In the genomic region with DNA sequence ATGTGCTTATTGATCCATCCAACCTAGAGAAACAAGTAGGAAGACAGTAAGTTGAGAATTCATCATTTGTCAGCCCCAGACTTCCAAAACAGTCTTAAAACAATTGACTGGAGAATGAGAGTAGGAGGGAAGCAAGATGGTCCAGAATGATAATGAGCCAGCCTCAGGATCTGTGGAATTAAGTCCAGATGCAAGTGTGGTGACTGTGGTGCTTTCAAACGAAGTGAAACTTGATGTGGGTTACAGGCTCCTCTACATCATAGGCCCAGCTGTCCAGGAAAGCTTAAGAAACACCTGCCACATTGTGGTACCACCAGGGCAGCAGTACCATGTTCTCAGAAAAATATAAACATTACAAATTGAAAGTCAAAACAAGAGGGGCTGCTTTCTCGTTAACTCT, we compare ENCODE assay signal across 1 cellular context.
TF ChIP-seq lines count a peak whose summit lies in the region.

No MANE protein-coding gene starts in this region.

TF ChIP-seq in GM23338, 12 proteins besides CTCF, POLR2A, EP300 and RAD21:
- TF ChIP-seq, protein P1, sequence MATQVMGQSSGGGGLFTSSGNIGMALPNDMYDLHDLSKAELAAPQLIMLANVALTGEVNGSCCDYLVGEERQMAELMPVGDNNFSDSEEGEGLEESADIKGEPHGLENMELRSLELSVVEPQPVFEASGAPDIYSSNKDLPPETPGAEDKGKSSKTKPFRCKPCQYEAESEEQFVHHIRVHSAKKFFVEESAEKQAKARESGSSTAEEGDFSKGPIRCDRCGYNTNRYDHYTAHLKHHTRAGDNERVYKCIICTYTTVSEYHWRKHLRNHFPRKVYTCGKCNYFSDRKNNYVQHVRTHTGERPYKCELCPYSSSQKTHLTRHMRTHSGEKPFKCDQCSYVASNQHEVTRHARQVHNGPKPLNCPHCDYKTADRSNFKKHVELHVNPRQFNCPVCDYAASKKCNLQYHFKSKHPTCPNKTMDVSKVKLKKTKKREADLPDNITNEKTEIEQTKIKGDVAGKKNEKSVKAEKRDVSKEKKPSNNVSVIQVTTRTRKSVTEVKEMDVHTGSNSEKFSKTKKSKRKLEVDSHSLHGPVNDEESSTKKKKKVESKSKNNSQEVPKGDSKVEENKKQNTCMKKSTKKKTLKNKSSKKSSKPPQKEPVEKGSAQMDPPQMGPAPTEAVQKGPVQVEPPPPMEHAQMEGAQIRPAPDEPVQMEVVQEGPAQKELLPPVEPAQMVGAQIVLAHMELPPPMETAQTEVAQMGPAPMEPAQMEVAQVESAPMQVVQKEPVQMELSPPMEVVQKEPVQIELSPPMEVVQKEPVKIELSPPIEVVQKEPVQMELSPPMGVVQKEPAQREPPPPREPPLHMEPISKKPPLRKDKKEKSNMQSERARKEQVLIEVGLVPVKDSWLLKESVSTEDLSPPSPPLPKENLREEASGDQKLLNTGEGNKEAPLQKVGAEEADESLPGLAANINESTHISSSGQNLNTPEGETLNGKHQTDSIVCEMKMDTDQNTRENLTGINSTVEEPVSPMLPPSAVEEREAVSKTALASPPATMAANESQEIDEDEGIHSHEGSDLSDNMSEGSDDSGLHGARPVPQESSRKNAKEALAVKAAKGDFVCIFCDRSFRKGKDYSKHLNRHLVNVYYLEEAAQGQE (IDR thresholded peaks at IDR 0.05; ENCODE audit: unreplicated experiment): no peak
- TF ChIP-seq JUNB (IDR thresholded peaks at IDR 0.05; ENCODE audit: unreplicated experiment) (no peak), POLR2AphosphoS5 (IDR thresholded peaks at IDR 0.05; ENCODE audit: low read depth) (no peak), EZH2 (IDR thresholded peaks at IDR 0.05; ENCODE audit: low read depth, unreplicated experiment) (no peak), CREB1 (CRISPR knock-in tag; IDR thresholded peaks at IDR 0.05; ENCODE audit: low read depth) (no peak), NANOG (IDR thresholded peaks at IDR 0.05; ENCODE audit: borderline replicate concordance) (no peak), ZNF114 (CRISPR knock-in tag; IDR thresholded peaks at IDR 0.05) (no peak), STAT1 (IDR thresholded peaks at IDR 0.05; ENCODE audit: unreplicated experiment) (no peak), EZH2phosphoT487 (IDR thresholded peaks at IDR 0.05; ENCODE audit: unreplicated experiment) (no peak)
- TF ChIP-seq, protein P2, sequence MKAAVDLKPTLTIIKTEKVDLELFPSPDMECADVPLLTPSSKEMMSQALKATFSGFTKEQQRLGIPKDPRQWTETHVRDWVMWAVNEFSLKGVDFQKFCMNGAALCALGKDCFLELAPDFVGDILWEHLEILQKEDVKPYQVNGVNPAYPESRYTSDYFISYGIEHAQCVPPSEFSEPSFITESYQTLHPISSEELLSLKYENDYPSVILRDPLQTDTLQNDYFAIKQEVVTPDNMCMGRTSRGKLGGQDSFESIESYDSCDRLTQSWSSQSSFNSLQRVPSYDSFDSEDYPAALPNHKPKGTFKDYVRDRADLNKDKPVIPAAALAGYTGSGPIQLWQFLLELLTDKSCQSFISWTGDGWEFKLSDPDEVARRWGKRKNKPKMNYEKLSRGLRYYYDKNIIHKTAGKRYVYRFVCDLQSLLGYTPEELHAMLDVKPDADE (IDR thresholded peaks at IDR 0.05): no peak
- TF ChIP-seq, protein P3, sequence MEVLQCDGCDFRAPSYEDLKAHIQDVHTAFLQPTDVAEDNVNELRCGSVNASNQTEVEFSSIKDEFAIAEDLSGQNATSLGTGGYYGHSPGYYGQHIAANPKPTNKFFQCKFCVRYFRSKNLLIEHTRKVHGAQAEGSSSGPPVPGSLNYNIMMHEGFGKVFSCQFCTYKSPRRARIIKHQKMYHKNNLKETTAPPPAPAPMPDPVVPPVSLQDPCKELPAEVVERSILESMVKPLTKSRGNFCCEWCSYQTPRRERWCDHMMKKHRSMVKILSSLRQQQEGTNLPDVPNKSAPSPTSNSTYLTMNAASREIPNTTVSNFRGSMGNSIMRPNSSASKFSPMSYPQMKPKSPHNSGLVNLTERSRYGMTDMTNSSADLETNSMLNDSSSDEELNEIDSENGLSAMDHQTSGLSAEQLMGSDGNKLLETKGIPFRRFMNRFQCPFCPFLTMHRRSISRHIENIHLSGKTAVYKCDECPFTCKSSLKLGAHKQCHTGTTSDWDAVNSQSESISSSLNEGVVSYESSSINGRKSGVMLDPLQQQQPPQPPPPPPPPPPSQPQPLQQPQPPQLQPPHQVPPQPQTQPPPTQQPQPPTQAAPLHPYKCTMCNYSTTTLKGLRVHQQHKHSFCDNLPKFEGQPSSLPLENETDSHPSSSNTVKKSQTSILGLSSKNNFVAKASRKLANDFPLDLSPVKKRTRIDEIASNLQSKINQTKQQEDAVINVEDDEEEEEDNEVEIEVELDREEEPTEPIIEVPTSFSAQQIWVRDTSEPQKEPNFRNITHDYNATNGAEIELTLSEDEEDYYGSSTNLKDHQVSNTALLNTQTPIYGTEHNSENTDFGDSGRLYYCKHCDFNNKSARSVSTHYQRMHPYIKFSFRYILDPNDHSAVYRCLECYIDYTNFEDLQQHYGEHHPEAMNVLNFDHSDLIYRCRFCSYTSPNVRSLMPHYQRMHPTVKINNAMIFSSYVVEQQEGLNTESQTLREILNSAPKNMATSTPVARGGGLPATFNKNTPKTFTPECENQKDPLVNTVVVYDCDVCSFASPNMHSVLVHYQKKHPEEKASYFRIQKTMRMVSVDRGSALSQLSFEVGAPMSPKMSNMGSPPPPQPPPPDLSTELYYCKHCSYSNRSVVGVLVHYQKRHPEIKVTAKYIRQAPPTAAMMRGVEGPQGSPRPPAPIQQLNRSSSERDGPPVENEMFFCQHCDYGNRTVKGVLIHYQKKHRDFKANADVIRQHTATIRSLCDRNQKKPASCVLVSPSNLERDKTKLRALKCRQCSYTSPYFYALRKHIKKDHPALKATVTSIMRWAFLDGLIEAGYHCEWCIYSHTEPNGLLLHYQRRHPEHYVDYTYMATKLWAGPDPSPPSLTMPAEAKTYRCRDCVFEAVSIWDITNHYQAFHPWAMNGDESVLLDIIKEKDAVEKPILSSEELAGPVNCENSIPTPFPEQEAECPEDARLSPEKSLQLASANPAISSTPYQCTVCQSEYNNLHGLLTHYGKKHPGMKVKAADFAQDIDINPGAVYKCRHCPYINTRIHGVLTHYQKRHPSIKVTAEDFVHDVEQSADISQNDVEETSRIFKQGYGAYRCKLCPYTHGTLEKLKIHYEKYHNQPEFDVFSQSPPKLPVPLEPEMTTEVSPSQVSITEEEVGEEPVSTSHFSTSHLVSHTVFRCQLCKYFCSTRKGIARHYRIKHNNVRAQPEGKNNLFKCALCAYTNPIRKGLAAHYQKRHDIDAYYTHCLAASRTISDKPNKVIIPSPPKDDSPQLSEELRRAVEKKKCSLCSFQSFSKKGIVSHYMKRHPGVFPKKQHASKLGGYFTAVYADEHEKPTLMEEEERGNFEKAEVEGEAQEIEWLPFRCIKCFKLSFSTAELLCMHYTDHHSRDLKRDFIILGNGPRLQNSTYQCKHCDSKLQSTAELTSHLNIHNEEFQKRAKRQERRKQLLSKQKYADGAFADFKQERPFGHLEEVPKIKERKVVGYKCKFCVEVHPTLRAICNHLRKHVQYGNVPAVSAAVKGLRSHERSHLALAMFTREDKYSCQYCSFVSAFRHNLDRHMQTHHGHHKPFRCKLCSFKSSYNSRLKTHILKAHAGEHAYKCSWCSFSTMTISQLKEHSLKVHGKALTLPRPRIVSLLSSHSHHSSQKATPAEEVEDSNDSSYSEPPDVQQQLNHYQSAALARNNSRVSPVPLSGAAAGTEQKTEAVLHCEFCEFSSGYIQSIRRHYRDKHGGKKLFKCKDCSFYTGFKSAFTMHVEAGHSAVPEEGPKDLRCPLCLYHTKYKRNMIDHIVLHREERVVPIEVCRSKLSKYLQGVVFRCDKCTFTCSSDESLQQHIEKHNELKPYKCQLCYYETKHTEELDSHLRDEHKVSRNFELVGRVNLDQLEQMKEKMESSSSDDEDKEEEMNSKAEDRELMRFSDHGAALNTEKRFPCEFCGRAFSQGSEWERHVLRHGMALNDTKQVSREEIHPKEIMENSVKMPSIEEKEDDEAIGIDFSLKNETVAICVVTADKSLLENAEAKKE (CRISPR knock-in tag; IDR thresholded peaks at IDR 0.05): no peak
TF ChIP-seq in GM23338: peak in this region for 0.
